ENCODE assay signal across 1 cellular context in the genomic region with DNA sequence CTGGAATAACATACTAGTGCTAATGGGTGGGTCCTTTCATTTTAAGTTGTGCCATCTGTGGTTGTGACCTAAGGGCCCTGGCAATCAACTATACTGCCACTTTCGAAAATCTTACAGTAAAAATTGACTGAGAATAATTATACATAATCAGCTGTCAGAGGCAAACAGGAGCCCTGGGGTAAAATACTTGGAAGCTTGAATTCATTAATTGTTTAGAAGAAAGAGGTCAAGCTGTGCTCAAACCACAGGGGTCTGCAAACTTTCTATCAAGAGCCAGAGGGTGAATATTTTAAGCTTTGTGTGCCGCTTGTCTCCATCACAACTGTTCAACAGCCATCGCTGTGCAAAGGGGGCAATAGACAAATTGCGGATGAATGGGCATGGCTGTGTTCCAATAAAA.
TF ChIP-seq lines count a peak whose summit lies in the region.

No MANE protein-coding gene starts in this region.

TF ChIP-seq in WTC11, 78 proteins besides CTCF, POLR2A, EP300 and RAD21 (continued from another document):
- TF ChIP-seq ZSCAN18 (CRISPR knock-in tag; IDR thresholded peaks at IDR 0.05) (no peak), NR3C1 (CRISPR knock-in tag; conservative IDR thresholded peaks at IDR 0.05; ENCODE audit: low read depth) (no peak), FOXJ3 (CRISPR knock-in tag; IDR thresholded peaks at IDR 0.05; ENCODE audit: borderline replicate concordance) (no peak), SP1 (CRISPR knock-in tag; conservative IDR thresholded peaks at IDR 0.05) (no peak)
